15 cellular contexts compared by ENCODE assay signal in the genomic region with DNA sequence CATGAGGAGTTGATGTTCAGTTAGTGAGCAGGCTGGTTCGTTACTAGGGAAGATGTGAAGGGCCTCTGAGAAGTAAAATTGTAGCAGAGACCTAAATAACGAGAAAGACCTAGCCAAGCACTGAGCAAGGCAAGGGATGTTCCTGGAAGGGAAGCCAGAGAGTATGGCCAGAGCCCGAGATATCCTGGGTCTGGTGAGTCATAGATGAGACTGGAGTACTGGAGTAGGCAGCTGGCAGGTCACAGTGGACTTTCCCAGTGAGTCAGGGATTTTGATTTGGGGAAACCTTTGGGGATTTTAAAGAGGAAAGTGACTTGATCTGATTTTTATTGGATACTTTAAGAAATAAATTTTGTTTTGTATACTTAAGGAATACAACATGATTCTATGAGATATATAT.
DNase-seq lines count a peak whose midpoint lies in the region; ATAC-seq and TF ChIP-seq lines count a peak whose summit lies in the region.
"Had no signal": no experiment of that assay in that cellular context is flagged by ENCODE, and none has a peak within 500 bp of the region (broad histone marks: within the 10 kb centered on the region; RNA-seq: fewer than 3 reads in every experiment).

No MANE protein-coding gene starts in this region.

- in situ Hi-C loops in Caki2 (cut with HindIII; ENCODE audit: low pct_unique_long_range_greater_than_20kb, low sequenced_read_pairs): no loop called here

- no peak overlapping the region for H3K4me3 Mint-ChIP-seq in activated T-helper 2 cell treated with anti-CD3 and anti-CD28 coated beads, Interferon-gamma antibody, Interleukin-2, Interleukin-4, amounts not matched to agents 10 μg/mL and 5 μg/mL and 100 μg/mL, durations not matched to agents 14 hours and 24 hours and 36 hours (ENCODE audit: low read depth)
- H3K4me3 Mint-ChIP-seq: activated B cell treated with CpG ODN at 0.5 μM for 24 hours had no signal

- no peak overlapping the region for H3K27ac Mint-ChIP-seq in activated T-helper 2 cell treated with anti-CD3 and anti-CD28 coated beads, Interferon-gamma antibody, Interleukin-2, Interleukin-4, amounts not matched to agents 10 μg/mL and 5 μg/mL and 100 μg/mL, durations not matched to agents 14 hours and 24 hours and 36 hours
- H3K27ac Mint-ChIP-seq: activated B cell treated with CpG ODN at 0.5 μM for 24 hours had no signal

- intact Hi-C loops in activated T-helper 2 cell treated with anti-CD3 and anti-CD28 coated beads, Interferon-gamma antibody, Interleukin-2, Interleukin-4, amounts not matched to agents 10 μg/mL and 5 μg/mL and 100 μg/mL, durations not matched to agents 14 hours and 24 hours and 36 hours (cut with micrococcal nuclease): no loop called here

- ATAC-seq in HG03159 (IDR thresholded peaks at IDR 0.05; ENCODE audit: unreplicated experiment): no peak

- no peaks in the 10 kb centered on the region for H3K9me3 Mint-ChIP-seq in activated T-helper 2 cell treated with anti-CD3 and anti-CD28 coated beads, Interferon-gamma antibody, Interleukin-2, Interleukin-4, amounts not matched to agents 10 μg/mL and 5 μg/mL and 100 μg/mL, durations not matched to agents 14 hours and 24 hours and 36 hours

- no peak overlapping the region for H3K4me3 ChIP-seq in fibroblast of the aortic adventitia (ENCODE audit: low read depth, low read length)

- H3K4me1 Mint-ChIP-seq in activated T-helper 2 cell treated with anti-CD3 and anti-CD28 coated beads, Interferon-gamma antibody, Interleukin-2, Interleukin-4, amounts not matched to agents 10 μg/mL and 5 μg/mL and 100 μg/mL, durations not matched to agents 14 hours and 24 hours and 36 hours (ENCODE audit: low read depth): no peaks in the 10 kb centered on the region
- H3K4me1 Mint-ChIP-seq: activated B cell treated with CpG ODN at 0.5 μM for 24 hours had no signal

- peak; percentile 2 for DNase-seq in Caki2 (ENCODE audit: low read depth)
- peak; percentile 14 for DNase-seq in RKO (ENCODE audit: low spot score)
- peak; percentile 70 for DNase-seq in fibroblast of the aortic adventitia (ENCODE audit: low read depth)
- peak; percentile 46 for DNase-seq in non-pigmented ciliary epithelial cell (ENCODE audit: low read depth)
- DNase-seq in 8988T: no peak
- no peak for DNase-seq in activated T-helper 2 cell treated with anti-CD3 and anti-CD28 coated beads, Interferon-gamma antibody, Interleukin-2, Interleukin-4, amounts not matched to agents 10 μg/mL and 5 μg/mL and 100 μg/mL, durations not matched to agents 14 hours and 24 hours and 36 hours (ENCODE audit: low spot score)
- no peak for DNase-seq in activated T-cell treated with anti-CD3 and anti-CD28 coated beads, Interleukin-2, amount 50 U/mL, for 1 hour
- DNase-seq: activated B cell treated with CpG ODN at 0.5 μM for 24 hours; activated gamma-delta T cell treated with Interleukin-2 at 50 U/mL for 16 hours; Caco-2; effector CD4-positive, alpha-beta T cell; kidney; NCI-H2081; posterior cingulate gyrus had no signal

- no peaks in the 10 kb centered on the region for H3K27me3 Mint-ChIP-seq in activated T-helper 2 cell treated with anti-CD3 and anti-CD28 coated beads, Interferon-gamma antibody, Interleukin-2, Interleukin-4, amounts not matched to agents 10 μg/mL and 5 μg/mL and 100 μg/mL, durations not matched to agents 14 hours and 24 hours and 36 hours (ENCODE audit: low read depth)
- H3K27me3 Mint-ChIP-seq: activated B cell treated with CpG ODN at 0.5 μM for 24 hours had no signal

- TF ChIP-seq CTCF in fibroblast of the aortic adventitia (IDR thresholded peaks at IDR 0.05; ENCODE audit: insufficient read depth, low read length): no peak

- no peaks in the 10 kb centered on the region for H3K36me3 Mint-ChIP-seq in activated T-helper 2 cell treated with anti-CD3 and anti-CD28 coated beads, Interferon-gamma antibody, Interleukin-2, Interleukin-4, amounts not matched to agents 10 μg/mL and 5 μg/mL and 100 μg/mL, durations not matched to agents 14 hours and 24 hours and 36 hours (ENCODE audit: low read depth)

Comparison
In these comparisons a context has a peak if more than half of its experiments do, and no peak if none do; other contexts are left out.
1. DNase-seq: peak in Caki2 (single experiment), RKO (single experiment), fibroblast of the aortic adventitia (single experiment) and non-pigmented ciliary epithelial cell (single experiment); none in 8988T (single experiment), activated T-helper 2 cell treated with anti-CD3 and anti-CD28 coated beads, Interferon-gamma antibody, Interleukin-2, Interleukin-4, amounts not matched to agents 10 μg/mL and 5 μg/mL and 100 μg/mL, durations not matched to agents 14 hours and 24 hours and 36 hours (single experiment) and activated T-cell treated with anti-CD3 and anti-CD28 coated beads, Interleukin-2, amount 50 U/mL, for 1 hour (single experiment).